In genomic region chr10:114304017-114304565, GRCh38 we compare ENCODE assay signal across 8 cellular contexts.
DNase-seq lines count a peak whose midpoint lies in the region; ATAC-seq and TF ChIP-seq lines count a peak whose summit lies in the region.

No MANE protein-coding gene starts in this region.

- peak overlapping the region in 1 of 2 donors; percentile 52 for H3K27ac Mint-ChIP-seq in activated naive CD4-positive, alpha-beta T cell treated with anti-CD3 and anti-CD28 coated beads, Interleukin-2, amount 50 U/mL, for 72 hours
- H3K27ac Mint-ChIP-seq in osteocyte (ENCODE audit: unreplicated experiment), result peak overlapping the region; percentile 83

- TF ChIP-seq CTCF in LNCaP clone FGC (IDR thresholded peaks at IDR 0.05; ENCODE audit: control insufficient read depth, extremely low read depth, insufficient read depth), result peak; percentile 86
- peak; percentile 86 for TF ChIP-seq CTCF in osteocyte (IDR thresholded peaks at IDR 0.05)
- TF ChIP-seq CTCF in thoracic aorta (IDR thresholded peaks at IDR 0.05), result peak; percentile 77

- H3K9me3 ChIP-seq in thoracic aorta, result no peaks in the 10 kb centered on the region

- intact Hi-C loops in head of caudate nucleus (cut with DNase I), result loop anchor here (10.0 kb wide), 1 partner anchor 161 kb away; no protein-coding TSS in a partner anchor

- peak overlapping the region; percentile 77 for H3K4me3 Mint-ChIP-seq in osteocyte (ENCODE audit: unreplicated experiment)

- no peaks in the 10 kb centered on the region for H3K27me3 Mint-ChIP-seq in osteocyte (ENCODE audit: unreplicated experiment)

- peaks cover 6 to 33% of the 10 kb centered on the region in 2 donors for H3K4me1 ChIP-seq in thoracic aorta (ENCODE audit: control insufficient read depth in 1 of 2, low read depth in 2 of 2)

- peak overlapping the region; percentile 29 to 71 for H3K27ac ChIP-seq in thoracic aorta

- in situ Hi-C loops in G401 (cut with HindIII; ENCODE audit: low sequenced_read_pairs) (no loop called here), SK-MEL-5 (cut with HindIII; ENCODE audit: low pct_unique_long_range_greater_than_20kb, low sequenced_read_pairs) (no loop called here)

- peaks cover 5% of the 10 kb centered on the region; the same call in 1 of the 2 replicates for H3K27me3 ChIP-seq in H7 (ENCODE audit: control insufficient read depth, insufficient read depth, low read length)
- no peaks in the 10 kb centered on the region for H3K27me3 ChIP-seq in thoracic aorta (replicated peaks; ENCODE audit: insufficient read depth)

- no peaks in the 10 kb centered on the region for H3K36me3 Mint-ChIP-seq in activated naive CD4-positive, alpha-beta T cell treated with anti-CD3 and anti-CD28 coated beads, Interleukin-2, amount 50 U/mL, for 72 hours
- peaks cover 5% of the 10 kb centered on the region for H3K36me3 Mint-ChIP-seq in osteocyte (ENCODE audit: unreplicated experiment)

- ATAC-seq in activated naive CD4-positive, alpha-beta T cell treated with anti-CD3 and anti-CD28 coated beads, Interleukin-2, amount 50 U/mL, for 72 hours, result peak; percentile 69 to 81
- ATAC-seq in thoracic aorta (ENCODE audit: insufficient number of reproducible peaks, low FRiP score, low read depth), result peak; percentile 78

- DNase-seq in G401 (ENCODE audit: low spot score), result peak; percentile 93
- peak; percentile 88 for DNase-seq in H7
- DNase-seq in LNCaP clone FGC (ENCODE audit: low read depth), result peak; percentile 48
- peak; percentile 85 for DNase-seq in SK-MEL-5 (ENCODE audit: low read depth, low spot score)
- DNase-seq in activated naive CD4-positive, alpha-beta T cell treated with anti-CD3 and anti-CD28 coated beads, Interleukin-2, amount 50 U/mL, for 72 hours (ENCODE audit: low spot score in 2 of 2), result peak; percentile 68 to 78
- peak; percentile 55 to 94 (median 86) for DNase-seq in head of caudate nucleus
- DNase-seq in osteocyte (ENCODE audit: extremely low spot score, unreplicated experiment), result peak; percentile 93
- peak; percentile 36 for DNase-seq in thoracic aorta (ENCODE audit: low spot score)

- H3K36me3 ChIP-seq in H7 (replicated peaks; ENCODE audit: control insufficient read depth, insufficient read depth, low read length), result no peaks in the 10 kb centered on the region
- no peaks in the 10 kb centered on the region for H3K36me3 ChIP-seq in thoracic aorta

- H3K9me3 Mint-ChIP-seq in activated naive CD4-positive, alpha-beta T cell treated with anti-CD3 and anti-CD28 coated beads, Interleukin-2, amount 50 U/mL, for 72 hours, result no peaks in the 10 kb centered on the region
- no peaks in the 10 kb centered on the region for H3K9me3 Mint-ChIP-seq in osteocyte (ENCODE audit: unreplicated experiment)

- peaks cover 46% of the 10 kb centered on the region for H3K4me1 Mint-ChIP-seq in osteocyte (ENCODE audit: unreplicated experiment)

- peak overlapping the region; percentile 55; the same call in 1 of the 2 replicates for H3K4me3 ChIP-seq in H7 (ENCODE audit: insufficient read depth, low read depth, low read length)
- no peak overlapping the region for H3K4me3 ChIP-seq in LNCaP clone FGC (ENCODE audit: low read depth, low read length)
- H3K4me3 ChIP-seq in thoracic aorta, result peak overlapping the region; percentile 75

Comparison
In these comparisons a context has a peak if more than half of its experiments do, and no peak if none do; other contexts are left out.
1. DNase-seq: peak in every context shown above with its lines; median percentile 93 in G401; 93 in osteocyte; 88 in H7; 86 in head of caudate nucleus; 85 in SK-MEL-5; 73 in activated naive CD4-positive, alpha-beta T cell treated with anti-CD3 and anti-CD28 coated beads, Interleukin-2, amount 50 U/mL, for 72 hours; 48 in LNCaP clone FGC; 36 in thoracic aorta.